8 cellular contexts compared by ENCODE assay signal in genomic region chr6:42099340-42100028, GRCh38. TPM values are rescaled to one million over a fixed set of nuclear protein-coding genes. Genes with fewer than 3 reads are reported as not detected.
A peak's percentile ranks its signal among the peaks of the same experiment; 100 is the strongest.
DNase-seq lines count a peak whose midpoint lies in the region; TF ChIP-seq lines count a peak whose summit lies in the region.
"Had no signal": no experiment of that assay in that cellular context is flagged by ENCODE, and none has a peak within 500 bp of the region (broad histone marks: within the 10 kb centered on the region; RNA-seq: fewer than 3 reads in every experiment).

No MANE protein-coding gene starts in this region.

- no peaks in the 10 kb centered on the region for H3K9me3 ChIP-seq in skeletal muscle satellite cell (replicated peaks; ENCODE audit: low read length)

- H3K27me3 ChIP-seq in skeletal muscle satellite cell (ENCODE audit: control insufficient read depth, insufficient read depth, low read length) = no peaks in the 10 kb centered on the region

- peaks cover 21% of the 10 kb centered on the region for H3K4me1 ChIP-seq in skeletal muscle satellite cell (ENCODE audit: control insufficient read depth, insufficient read depth, low read length)

- H3K4me3 ChIP-seq in fibroblast of mammary gland (ENCODE audit: control insufficient read depth, low read depth, low read length) (no peak overlapping the region), skeletal muscle satellite cell (ENCODE audit: low read length) (no peak overlapping the region)

- H3K4me2 ChIP-seq in skeletal muscle satellite cell (ENCODE audit: low read length) = peak overlapping the region; percentile 58

- no peaks in the 10 kb centered on the region for H3K36me3 ChIP-seq in skeletal muscle satellite cell (ENCODE audit: insufficient read depth, low read length)

- H3K9ac ChIP-seq in skeletal muscle satellite cell (ENCODE audit: low read depth, low read length) = peak overlapping the region; percentile 15

- no peak for TF ChIP-seq CTCF in fibroblast of mammary gland (conservative IDR thresholded peaks at IDR 0.05; ENCODE audit: control insufficient read depth, insufficient read depth, low read depth, low read length)

- peak; percentile 50 for DNase-seq in HCEC 1CT
- peak; percentile 50 for DNase-seq in RPMI7951 (ENCODE audit: low read depth)
- DNase-seq in fibroblast of mammary gland (ENCODE audit: low read depth) = peak; percentile 85
- no peak for DNase-seq in pons (ENCODE audit: low spot score)
- DNase-seq in globus pallidus (ENCODE audit: low spot score) = no peak
- no peak for DNase-seq in NCI-H146 treated with DMSO at 0.1 percent for 48 hours (lab: John Stamatoyannopoulos, UW; ENCODE audit: unreplicated experiment)
- DNase-seq: NCI-H146 had no signal

RNA-seq across cellular contexts. Expression of gene C6orf132, which starts 42.9 kb away (rescaled TPM):
- total RNA-seq in RPMI7951 (2014; rRNA removed; shearing (Covaris generic)) = not detected in 2 replicates
- 4.3 and 5.5 TPM in 2 replicates for total RNA-seq in skeletal muscle satellite cell (2012; rRNA removed)

RNA-seq across cellular contexts. Expression of gene TAF8, which starts 49.2 kb away (rescaled TPM):
- total RNA-seq in RPMI7951 (2014; rRNA removed; shearing (Covaris generic)) = 22.6 and 29.1 TPM in 2 replicates
- total RNA-seq in skeletal muscle satellite cell (2012; rRNA removed) = 14.4 and 15.7 TPM in 2 replicates

Comparison
In these comparisons a context has a peak if more than half of its experiments do, and no peak if none do; other contexts are left out.
1. DNase-seq: peak in HCEC 1CT (single experiment), RPMI7951 (single experiment) and fibroblast of mammary gland (single experiment); none in pons (single experiment), globus pallidus (single experiment) and NCI-H146 treated with DMSO at 0.1 percent for 48 hours (single experiment).